22 cellular contexts compared by ENCODE assay signal in genomic region chr5:39486361-39486760, GRCh38.
"Had no signal": no experiment of that assay in that cellular context is flagged by ENCODE, and none has a peak within 500 bp of the region (broad histone marks: within the 10 kb centered on the region; RNA-seq: fewer than 3 reads in every experiment).

No MANE protein-coding gene starts in this region.

- H3K4me2 ChIP-seq: SK-N-SH had no signal

- DNase-seq: activated CD4-positive, alpha-beta T cell treated with anti-CD3 and anti-CD28 coated beads for 4 hours; activated CD8-positive, alpha-beta memory T cell treated with anti-CD3 and anti-CD28 coated beads, Interleukin-2, amount 50 U/mL, for 4 hours; activated CD8-positive, alpha-beta T cell treated with anti-CD3 and anti-CD28 coated beads for 36 hours; activated naive CD4-positive, alpha-beta T cell treated with anti-CD3 and anti-CD28 coated beads, Interleukin-2, amount 50 U/mL, for 16 hours; activated naive CD8-positive, alpha-beta T cell treated with anti-CD3 and anti-CD28 coated beads, Interleukin-2, amount 10 ng/mL, durations not matched to agents 7 days and 5 days; adrenal gland; aorta; caudate nucleus; MM.1S; NCI-H1105; NCI-H1436; NCI-H1694 treated with DMSO at 0.1 percent for 48 hours; NCI-H2029 treated with DMSO at 0.1 percent for 48 hours; NCI-H345; NCI-H510A; NCI-H526 treated with DMSO at 0.1 percent for 48 hours; NCI-H82; SIG-M5; SK-N-SH; T-helper 1 cell had no signal

- H3K9ac ChIP-seq: SK-N-SH had no signal

- H3K9me3 ChIP-seq: adrenal gland had no signal

- H3K36me3 ChIP-seq: adrenal gland, breast epithelium had no signal

- H3K27me3 ChIP-seq: adrenal gland, breast epithelium had no signal

- H3K4me1 ChIP-seq: breast epithelium had no signal

- H3K27ac ChIP-seq: adrenal gland, breast epithelium had no signal

- H3K9me2 ChIP-seq: SK-N-SH had no signal

- ATAC-seq: activated CD4-positive, CD25-positive, alpha-beta regulatory T cell treated with anti-CD3 and anti-CD28 coated beads, Interleukin-2, amount 50 U/mL, for 24 hours; activated CD8-positive, alpha-beta T cell treated with anti-CD3 and anti-CD28 coated beads for 36 hours had no signal

- H3K4me3 ChIP-seq: adrenal gland, breast epithelium had no signal
